Comparison of ENCODE assay signal across 9 cellular contexts in genomic region chr9:109967651-109968331, GRCh38.
DNase-seq lines count a peak whose midpoint lies in the region; ATAC-seq and TF ChIP-seq lines count a peak whose summit lies in the region.
"Had no signal": no experiment of that assay in that cellular context is flagged by ENCODE, and none has a peak within 500 bp of the region (broad histone marks: within the 10 kb centered on the region; RNA-seq: fewer than 3 reads in every experiment).

No MANE protein-coding gene starts in this region.

- H3K27me3 ChIP-seq in colonic mucosa (no peaks in the 10 kb centered on the region), breast epithelium (no peaks in the 10 kb centered on the region)

- TF ChIP-seq CTCF in colonic mucosa (IDR thresholded peaks at IDR 0.05) = no peak
- TF ChIP-seq CTCF in breast epithelium (IDR thresholded peaks at IDR 0.05) = no peak

- H3K27ac ChIP-seq in colonic mucosa = peak overlapping the region; percentile 19
- peak overlapping the region in 1 of 2 donors; percentile 10 for H3K27ac ChIP-seq in breast epithelium

- H3K4me1 ChIP-seq in colonic mucosa (no peaks in the 10 kb centered on the region), breast epithelium (no peaks in the 10 kb centered on the region)

- H3K4me3 ChIP-seq in colonic mucosa (no peak overlapping the region), breast epithelium (no peak overlapping the region)

- ATAC-seq in GM19395 (IDR thresholded peaks at IDR 0.05; ENCODE audit: unreplicated experiment) = peak; percentile 53
- ATAC-seq in HG03432 (IDR thresholded peaks at IDR 0.05; ENCODE audit: unreplicated experiment) = peak; percentile 48
- ATAC-seq in left lobe of liver = no peak

- H3K36me3 ChIP-seq in colonic mucosa (no peaks in the 10 kb centered on the region), breast epithelium (no peaks in the 10 kb centered on the region)

- no peak for TF ChIP-seq POLR2A in breast epithelium (IDR thresholded peaks at IDR 0.05)

- no peaks in the 10 kb centered on the region for H3K9me3 ChIP-seq in colonic mucosa
- no peaks in the 10 kb centered on the region for H3K9me3 ChIP-seq in breast epithelium

- DNase-seq in CD1c-positive myeloid dendritic cell (ENCODE audit: extremely low spot score) = peak; percentile 77
- no peak for DNase-seq in colonic mucosa
- no peak for DNase-seq in breast epithelium (ENCODE audit: low spot score in 2 of 2)
- DNase-seq in left lobe of liver (ENCODE audit: low spot score) = no peak
- DNase-seq in NCI-H146 (lab: John Stamatoyannopoulos, UW) = no peak
- DNase-seq in OCI-M2 (lab: John Stamatoyannopoulos, UW; ENCODE audit: unreplicated experiment) = no peak
- DNase-seq: DND-41 had no signal

- no peak overlapping the region for H3K9ac ChIP-seq in colonic mucosa (ENCODE audit: low read depth in 2 of 2, low read length in 2 of 2)

- intact Hi-C loops in colonic mucosa (cut with DNase I) = no loop called here
- intact Hi-C loops in breast epithelium (cut with DNase I; ENCODE audit: low total_unique reads) = no loop called here
